Comparison of ENCODE assay signal across 19 cellular contexts in genomic region chr16:46730126-46730525, GRCh38.
"Had no signal": no experiment of that assay in that cellular context is flagged by ENCODE, and none has a peak within 500 bp of the region (broad histone marks: within the 10 kb centered on the region; RNA-seq: fewer than 3 reads in every experiment).

No MANE protein-coding gene starts in this region.

- H3K4me1 Mint-ChIP-seq: memory B cell, nephron had no signal

- H3K27me3 Mint-ChIP-seq: memory B cell had no signal

- DNase-seq: cortex of kidney; dorsolateral prefrontal cortex; effector CD8-positive, alpha-beta T cell; foreskin melanocyte; hypothalamus; kidney glomerular epithelial cell; lower lobe of right lung; midbrain; stimulated activated CD4-positive, alpha-beta T cell treated with anti-CD3 and anti-CD28 coated beads, Interleukin-2, amount 100 ng/mL, for 24 hours; stimulated activated CD4-positive, alpha-beta T cell treated with anti-CD3 and anti-CD28 coated beads, Interleukin-4, amount 100 ng/mL, for 4 hours; stimulated activated naive CD4-positive, alpha-beta T cell; upper lobe of right lung had no signal

- H3K4me1 ChIP-seq: lower lobe of right lung, parathyroid adenoma, prostate gland, tibial nerve, upper lobe of right lung, vagina had no signal

- ATAC-seq: lower lobe of right lung, sciatic nerve, upper lobe of right lung had no signal

- H3K27ac Mint-ChIP-seq: memory B cell, nephron had no signal

- H3K9me3 ChIP-seq: lower lobe of right lung, prostate gland, upper lobe of right lung, vagina had no signal

- H3K36me3 ChIP-seq: lower lobe of right lung, prostate gland, tibial nerve, upper lobe of right lung, vagina had no signal

- H3K27ac ChIP-seq: dorsolateral prefrontal cortex, lower lobe of right lung, parathyroid adenoma, prostate gland, tibial nerve, upper lobe of right lung, vagina had no signal

- H3K27me3 ChIP-seq: dorsolateral prefrontal cortex, tibial nerve, upper lobe of right lung, vagina had no signal

- H3K4me3 Mint-ChIP-seq: memory B cell, nephron had no signal

- H3K4me3 ChIP-seq: dorsolateral prefrontal cortex, lower lobe of right lung, prostate gland, tibial nerve, upper lobe of right lung, vagina had no signal
